ENCODE assay signal across 8 cellular contexts in the genomic region with DNA sequence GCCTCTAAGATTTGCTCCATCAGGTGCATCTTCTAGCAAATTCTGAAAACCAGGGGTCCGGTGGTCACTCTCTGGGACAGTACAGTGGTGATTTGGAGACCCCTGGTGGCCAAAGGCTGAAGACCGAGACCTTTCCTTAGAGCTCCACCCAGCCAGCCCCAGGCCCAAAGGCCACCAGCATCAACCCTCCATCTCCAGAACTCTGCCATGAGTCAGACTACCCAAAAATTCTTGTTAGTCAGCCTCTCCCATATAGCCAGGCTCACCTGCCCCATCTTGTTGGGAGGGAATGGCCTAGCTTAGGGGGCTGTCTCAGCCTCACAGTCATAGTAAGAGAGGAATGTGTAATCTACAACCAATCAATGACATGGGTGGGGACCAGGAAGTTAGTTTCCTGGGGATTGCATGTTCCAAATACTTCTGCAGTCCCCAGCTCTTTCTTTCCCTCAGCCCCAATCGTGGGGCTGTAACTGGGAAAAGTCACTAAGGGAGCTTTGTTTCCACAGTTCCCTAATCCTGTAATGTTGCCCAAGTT. TPM values are rescaled to one million over a fixed set of nuclear protein-coding genes. Genes with fewer than 3 reads are reported as not detected.
DNase-seq lines count a peak whose midpoint lies in the region; ATAC-seq and TF ChIP-seq lines count a peak whose summit lies in the region.

No MANE protein-coding gene starts in this region.

- in situ Hi-C loops in G401 (cut with HindIII; ENCODE audit: low sequenced_read_pairs) = no loop called here
- in situ Hi-C loops in gastrocnemius medialis (cut with MboI; ENCODE audit: low sequenced_read_pairs in 4 of 4) = no loop called here

- DNase-seq in A172 (ENCODE audit: low spot score) (peak; percentile 41), G401 (ENCODE audit: low spot score) (peak; percentile 47), NCI-H748 treated with DMSO at 0.1 percent for 48 hours (lab: John Stamatoyannopoulos, UW) (peak; percentile 5), amniotic stem cell (lab: John Stamatoyannopoulos, UW) (peak; percentile 44), right cardiac atrium (peak; percentile 58 to 81 (median 74)), gastrocnemius medialis (no peak)
- no peak for DNase-seq in central memory CD4-positive, alpha-beta T cell

- intact Hi-C loops in right cardiac atrium (cut with DNase I) (loop anchor here in 3 of 4 donors (2.0 to 5.0 kb wide), 3 partner anchors 33 to 38 kb away; no protein-coding TSS in a partner anchor), gastrocnemius medialis (cut with DNase I; ENCODE audit: low total_unique reads) (loop anchor here (2.0 kb wide), 1 partner anchor 36 kb away; no protein-coding TSS in a partner anchor)

- H3K36me3 ChIP-seq in gastrocnemius medialis = peaks cover 0 to 34% of the 10 kb centered on the region in 2 donors

- TF ChIP-seq CTCF in gastrocnemius medialis (IDR thresholded peaks at IDR 0.05 in 4 of 5, conservative IDR thresholded peaks at IDR 0.05 in 1 of 5) = peak; percentile 40 to 64 (median 56)

- ATAC-seq in right cardiac atrium (peak; percentile 62 to 73), gastrocnemius medialis (peak; percentile 25 to 35), HG03342 (IDR thresholded peaks at IDR 0.05; ENCODE audit: unreplicated experiment) (no peak)

- H3K9me3 ChIP-seq in right cardiac atrium (ENCODE audit: control insufficient read depth, low read length) = no peaks in the 10 kb centered on the region
- no peaks in the 10 kb centered on the region for H3K9me3 ChIP-seq in gastrocnemius medialis

- peaks cover 7% of the 10 kb centered on the region for H3K4me1 ChIP-seq in right cardiac atrium (ENCODE audit: control insufficient read depth, insufficient read depth, low read length)
- H3K4me1 ChIP-seq in gastrocnemius medialis = peaks cover 18 to 39% of the 10 kb centered on the region in 2 donors

- 25% methylated on average over 3 of the region's 3 CpGs for WGBS in right cardiac atrium

- no peaks in the 10 kb centered on the region for H3K27me3 ChIP-seq in right cardiac atrium (ENCODE audit: control insufficient read depth, insufficient read depth)
- H3K27me3 ChIP-seq in gastrocnemius medialis = no peaks in the 10 kb centered on the region

- H3K4me3 ChIP-seq in right cardiac atrium (ENCODE audit: low read length) (no peak overlapping the region), gastrocnemius medialis (no peak overlapping the region)

- H3K27ac ChIP-seq in right cardiac atrium (ENCODE audit: low read length) (peak overlapping the region; percentile 63), gastrocnemius medialis (no peak overlapping the region)

- TF ChIP-seq POLR2A in gastrocnemius medialis (IDR thresholded peaks at IDR 0.05) = no peak

RNA-seq across cellular contexts. Expression of a gene that starts 9.8 kb away (rescaled TPM):
- 0.62 and 0.72 TPM in 2 replicates for total RNA-seq in A172 (2014; rRNA removed; shearing (Covaris generic))
- total RNA-seq in G401 (2014; rRNA removed; shearing (Covaris generic)) = 0.47 TPM in 1 of 2 replicates, not detected in the other
- total RNA-seq in right cardiac atrium (1 to 10 TPM; 2.7 to 4.1 (median 3.3) TPM), gastrocnemius medialis (1 to 10 TPM in 1 of 4 donors, under 1 TPM in 3; 0.61 to 1.6 (median 0.81) TPM)
- 2.4 TPM for polyA plus RNA-seq in right cardiac atrium

RNA-seq across cellular contexts. Expression of a gene that starts 14.4 kb away (rescaled TPM):
- total RNA-seq in A172 (2014; rRNA removed; shearing (Covaris generic)) = 86.7 and 110 TPM in 2 replicates
- 168 and 173 TPM in 2 replicates for total RNA-seq in G401 (2014; rRNA removed; shearing (Covaris generic))
- total RNA-seq in right cardiac atrium (10 to 100 TPM; 58.5 to 67.2 (median 64.0) TPM), gastrocnemius medialis (10 to 100 TPM; 57.5 to 72.4 (median 63.5) TPM)
- 73.6 TPM for polyA plus RNA-seq in right cardiac atrium

RNA-seq across cellular contexts. Expression of a gene that starts 21.1 kb away (rescaled TPM):
- total RNA-seq in A172 (2014; rRNA removed; shearing (Covaris generic)) = 91.2 and 136 TPM in 2 replicates
- total RNA-seq in G401 (2014; rRNA removed; shearing (Covaris generic)) = 117 and 127 TPM in 2 replicates
- total RNA-seq in right cardiac atrium (100 to 1,000 TPM; 285 to 403 (median 374) TPM), gastrocnemius medialis (100 to 1,000 TPM; 376 to 967 (median 474) TPM)
- 330 TPM for polyA plus RNA-seq in right cardiac atrium

RNA-seq across cellular contexts. Expression of a gene that starts 46.2 kb away (rescaled TPM):
- 33.7 and 45.8 TPM in 2 replicates for total RNA-seq in A172 (2014; rRNA removed; shearing (Covaris generic))
- 58.2 and 58.5 TPM in 2 replicates for total RNA-seq in G401 (2014; rRNA removed; shearing (Covaris generic))
- total RNA-seq in right cardiac atrium (10 to 100 TPM; 12.3 to 17.1 (median 13.0) TPM), gastrocnemius medialis (10 to 100 TPM; 46.7 to 67.3 (median 54.0) TPM)
- polyA plus RNA-seq in right cardiac atrium = 19.5 TPM

RNA-seq across cellular contexts. Expression of a gene that starts 51.0 kb away (rescaled TPM):
- total RNA-seq in A172 (2014; rRNA removed; shearing (Covaris generic)) = not detected in 2 replicates
- 0.12 TPM in 1 of 2 replicates, not detected in the other for total RNA-seq in G401 (2014; rRNA removed; shearing (Covaris generic))
- total RNA-seq in right cardiac atrium = under 1 TPM in 2 of 4 donors, not detected in 2; 0.23 to 0.35 TPM
- polyA plus RNA-seq in right cardiac atrium = 0.14 TPM
- total RNA-seq in gastrocnemius medialis = not detected

Comparison
In these comparisons a context has a peak if more than half of its experiments do, and no peak if none do; other contexts are left out.
1. DNase-seq: peak in A172 (single experiment), G401 (single experiment), NCI-H748 treated with DMSO at 0.1 percent for 48 hours (single experiment), amniotic stem cell (single experiment) and right cardiac atrium (3 of 3); none in gastrocnemius medialis (0 of 2) and central memory CD4-positive, alpha-beta T cell (single experiment).